In the genomic region with DNA sequence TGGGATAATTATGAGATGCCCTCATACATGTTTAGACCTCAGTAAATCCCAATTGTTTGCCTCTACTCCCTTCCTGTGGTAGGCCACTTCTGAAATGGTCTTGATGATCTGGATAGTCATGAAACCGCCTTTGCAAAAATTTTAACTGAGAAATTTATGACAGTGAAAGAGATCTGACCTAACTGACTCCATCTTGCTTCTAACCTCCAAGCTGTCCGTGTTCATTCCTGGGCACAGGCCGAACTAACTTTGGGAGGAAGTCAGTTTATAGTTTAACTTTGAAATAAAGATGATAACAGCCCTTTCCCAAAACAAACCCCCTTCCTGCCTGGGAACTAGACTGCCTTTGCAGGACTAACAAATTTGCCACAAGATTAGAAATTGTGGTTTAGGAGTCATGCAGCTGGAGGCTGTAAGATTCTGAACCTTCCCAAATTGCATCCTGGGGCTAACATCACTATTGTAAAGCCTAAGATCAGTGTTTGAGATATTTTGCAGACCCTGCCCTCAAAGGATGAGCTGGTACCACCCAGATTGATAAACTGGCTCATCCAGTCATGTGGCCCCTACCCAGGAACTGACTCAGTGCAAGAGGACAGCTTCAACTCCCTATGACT, we compare ENCODE assay signal across 19 cellular contexts. TPM values are rescaled to one million over a fixed set of nuclear protein-coding genes. Genes with fewer than 3 reads are reported as not detected.
"Had no signal": no experiment of that assay in that cellular context is flagged by ENCODE, and none has a peak within 500 bp of the region (broad histone marks: within the 10 kb centered on the region; RNA-seq: fewer than 3 reads in every experiment).

No MANE protein-coding gene starts in this region.

- H3K36me3 ChIP-seq: gastrocnemius medialis, heart right ventricle, neutrophil, right lobe of liver, tibial nerve had no signal

- H3K4me3 ChIP-seq: coronary artery, dorsolateral prefrontal cortex, gastrocnemius medialis, heart right ventricle, psoas muscle, right lobe of liver, testis, tibial nerve had no signal

- H3K9me3 ChIP-seq: gastrocnemius medialis, neutrophil, psoas muscle, right lobe of liver, testis had no signal

- DNase-seq: dorsolateral prefrontal cortex; effector CD8-positive, alpha-beta T cell; gastrocnemius medialis; heart right ventricle; hypothalamus; mammary epithelial cell; naive thymus-derived CD4-positive, alpha-beta T cell; psoas muscle; retina; right lobe of liver; stimulated activated CD4-positive, alpha-beta T cell treated with anti-CD3 and anti-CD28 coated beads, Interleukin-2, amount 100 ng/mL, for 24 hours; stimulated activated CD4-positive, alpha-beta T cell treated with anti-CD3 and anti-CD28 coated beads, Interleukin-4, amount 100 ng/mL, for 4 hours; stimulated activated naive B cell treated with anti-CD40 and anti-IgM and Interleukin-4, amounts not matched to agents 10 μg/mL and 1 μg/mL and 100 μg/mL, for 72 hours; stimulated activated naive CD8-positive, alpha-beta T cell treated with anti-CD3 and anti-CD28 coated beads, Interleukin-15, amount 100 ng/mL, for 72 hours; testis had no signal

- FAIRE-seq: islet of Langerhans had no signal

- H3K36me3 Mint-ChIP-seq: stimulated activated naive B cell treated with anti-CD40 and anti-IgM and Interleukin-4, amounts not matched to agents 10 μg/mL and 1 μg/mL and 100 μg/mL, for 72 hours had no signal

- H3K27me3 ChIP-seq: dorsolateral prefrontal cortex, gastrocnemius medialis, right lobe of liver, testis, tibial nerve had no signal

- H3K4me1 ChIP-seq: right lobe of liver had no signal

- H3K27ac Mint-ChIP-seq: naive thymus-derived CD4-positive, alpha-beta T cell; stimulated activated naive B cell treated with anti-CD40 and anti-IgM and Interleukin-4, amounts not matched to agents 10 μg/mL and 1 μg/mL and 100 μg/mL, for 72 hours; stimulated activated naive CD8-positive, alpha-beta T cell treated with anti-CD3 and anti-CD28 coated beads, Interleukin-15, amount 100 ng/mL, for 72 hours had no signal

- H3K9me3 Mint-ChIP-seq: naive thymus-derived CD4-positive, alpha-beta T cell; stimulated activated naive B cell treated with anti-CD40 and anti-IgM and Interleukin-4, amounts not matched to agents 10 μg/mL and 1 μg/mL and 100 μg/mL, for 72 hours; stimulated activated naive CD8-positive, alpha-beta T cell treated with anti-CD3 and anti-CD28 coated beads, Interleukin-15, amount 100 ng/mL, for 72 hours had no signal

- H3K4me3 Mint-ChIP-seq: naive thymus-derived CD4-positive, alpha-beta T cell; stimulated activated naive B cell treated with anti-CD40 and anti-IgM and Interleukin-4, amounts not matched to agents 10 μg/mL and 1 μg/mL and 100 μg/mL, for 72 hours; stimulated activated naive CD8-positive, alpha-beta T cell treated with anti-CD3 and anti-CD28 coated beads, Interleukin-15, amount 100 ng/mL, for 72 hours had no signal

- H3K27ac ChIP-seq: coronary artery, dorsolateral prefrontal cortex, gastrocnemius medialis, heart right ventricle, neutrophil, psoas muscle, right lobe of liver, testis, tibial nerve had no signal

- H3K27me3 Mint-ChIP-seq: stimulated activated naive B cell treated with anti-CD40 and anti-IgM and Interleukin-4, amounts not matched to agents 10 μg/mL and 1 μg/mL and 100 μg/mL, for 72 hours had no signal

RNA-seq across cellular contexts. Expression of gene IRAG1, which starts 37.6 kb away (rescaled TPM):
- polyA plus RNA-seq: naive thymus-derived CD4-positive, alpha-beta T cell had no signal
